In the genomic region with DNA sequence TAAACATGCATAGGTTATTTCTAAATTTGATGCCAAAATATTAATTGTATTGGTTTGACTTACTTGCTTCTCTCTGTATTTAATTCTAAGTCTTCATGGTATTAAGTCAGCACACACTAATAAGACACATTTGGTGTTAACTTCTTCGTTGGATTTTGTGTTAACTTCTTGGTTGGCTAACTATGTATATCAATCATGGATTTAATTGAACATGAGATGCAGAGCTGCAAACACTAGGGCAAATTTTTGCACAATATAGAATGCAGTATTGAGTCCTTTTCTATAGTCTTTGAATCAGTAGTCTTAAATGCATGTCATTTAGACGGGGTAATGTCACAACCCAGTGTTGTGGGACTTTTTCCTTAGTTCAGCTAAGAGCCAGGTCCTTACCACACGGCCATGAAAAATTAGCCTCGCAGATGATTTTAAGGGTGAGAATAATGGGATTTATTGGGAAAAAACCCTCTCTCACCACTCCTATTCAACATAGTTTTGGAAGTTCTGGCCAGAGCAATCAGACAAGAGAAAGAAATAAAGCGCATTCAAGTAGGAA, we compare ENCODE assay signal across 15 cellular contexts.
DNase-seq lines count a peak whose midpoint lies in the region; TF ChIP-seq lines count a peak whose summit lies in the region.
"Had no signal": no experiment of that assay in that cellular context is flagged by ENCODE, and none has a peak within 500 bp of the region (broad histone marks: within the 10 kb centered on the region; RNA-seq: fewer than 3 reads in every experiment).

No MANE protein-coding gene starts in this region.

- POLR2A ChIA-PET in Caco-2 (lab: Charles Lee): no interaction called here

- H3K27me3 ChIP-seq in Caco-2 (replicated peaks; ENCODE audit: control insufficient read depth, insufficient read depth, low read length) (no peaks in the 10 kb centered on the region), HUES48 (ENCODE audit: control insufficient read depth, insufficient read depth, low read length) (no peaks in the 10 kb centered on the region), hepatocyte (no peaks in the 10 kb centered on the region), H7 (ENCODE audit: control insufficient read depth, insufficient read depth, low read length) (no peaks in the 10 kb centered on the region)

- H3K9me3 ChIP-seq in Caco-2 (peaks cover 54% of the 10 kb centered on the region), HUES48 (ENCODE audit: control insufficient read depth, insufficient read depth, low read length) (no peaks in the 10 kb centered on the region), hepatocyte (ENCODE audit: low read depth) (no peaks in the 10 kb centered on the region)
- H3K9me3 ChIP-seq: HAP-1 had no signal

- H3K4me3 ChIP-seq in Caco-2 (ENCODE audit: low read depth, low read length) (no peak overlapping the region), HUES48 (ENCODE audit: low read depth, low read length) (no peak overlapping the region), hepatocyte (no peak overlapping the region), H7 (ENCODE audit: insufficient read depth, low read depth, low read length) (no peak overlapping the region)
- H3K4me3 ChIP-seq: HAP-1 had no signal

- TF ChIP-seq CTCF in Caco-2 (IDR thresholded peaks at IDR 0.05; ENCODE audit: insufficient read depth in 1 of 2, low read depth in 1 of 2, low read length in 1 of 2, severe bottlenecking in 1 of 2, unreplicated experiment in 1 of 2): no peak
- TF ChIP-seq CTCF in hepatocyte (IDR thresholded peaks at IDR 0.05; ENCODE audit: poor library complexity): no peak
- no peak for TF ChIP-seq CTCF in type B pancreatic cell (conservative IDR thresholded peaks at IDR 0.05)

- no peaks in the 10 kb centered on the region for H4K20me1 ChIP-seq in hepatocyte (ENCODE audit: insufficient read depth, poor library complexity, severe bottlenecking)

- no peaks in the 10 kb centered on the region for H3K9me2 ChIP-seq in hepatocyte (replicated peaks; ENCODE audit: insufficient read depth)

- H3K4me2 ChIP-seq in hepatocyte: peak overlapping the region; percentile 21
- H3K4me2 ChIP-seq: KMS-11 had no signal

- H3K36me3 Mint-ChIP-seq in Caco-2 (ENCODE audit: insufficient read depth, unreplicated experiment): no peaks in the 10 kb centered on the region
- H3K36me3 Mint-ChIP-seq in type B pancreatic cell: peaks cover 6% of the 10 kb centered on the region

- H3K4me1 ChIP-seq in Caco-2: peaks cover 23% of the 10 kb centered on the region
- no peaks in the 10 kb centered on the region for H3K4me1 ChIP-seq in HUES48 (ENCODE audit: control insufficient read depth, insufficient read depth, low read length)
- H3K4me1 ChIP-seq in hepatocyte (ENCODE audit: insufficient read depth): peaks cover 12% of the 10 kb centered on the region
- H3K4me1 ChIP-seq: HAP-1 had no signal

- no peak overlapping the region for H3K27ac Mint-ChIP-seq in Caco-2 (ENCODE audit: unreplicated experiment)
- H3K27ac Mint-ChIP-seq in type B pancreatic cell: peak overlapping the region; percentile 43
- H3K27ac Mint-ChIP-seq: CD4-positive, alpha-beta T cell had no signal

- H3K4me3 Mint-ChIP-seq in Caco-2 (ENCODE audit: unreplicated experiment): no peak overlapping the region
- H3K4me3 Mint-ChIP-seq in type B pancreatic cell: no peak overlapping the region
- H3K4me3 Mint-ChIP-seq: CD4-positive, alpha-beta T cell had no signal

- H3K27ac ChIP-seq in HUES48 (ENCODE audit: low read depth, low read length) (peak overlapping the region; percentile 16), hepatocyte (peak overlapping the region; percentile 84)
- H3K27ac ChIP-seq: C4-2B, KMS-11 had no signal

- BruUV-seq in Caco-2 (replicated peaks; lab: Mats Ljungman, UMichigan): TSS peak; percentile 100

- DNase-seq in Caco-2 (no peak), hepatocyte (ENCODE audit: low spot score) (no peak), type B pancreatic cell (ENCODE audit: extremely low spot score, unreplicated experiment) (no peak), H7 (no peak), cortex of kidney (lab: John Stamatoyannopoulos, UW) (no peak), NCI-H187 (lab: John Stamatoyannopoulos, UW) (no peak)
- DNase-seq: AML-193; CD4-positive, alpha-beta T cell; DMS153; DMS79; GDM1 had no signal

- intact Hi-C loops in Caco-2 (cut with micrococcal nuclease; ENCODE audit: unreplicated experiment): loop anchor here (10.0 kb wide), 1 partner anchor 152 kb away; no protein-coding TSS in a partner anchor

- WGBS in hepatocyte (ENCODE audit: low lambda C conversion rate, missing lambda C conversion rate): 94% methylated on average over 5 of the region's 5 CpGs

- no peak overlapping the region for H3K9ac ChIP-seq in HUES48 (ENCODE audit: low read depth, low read length)
- H3K9ac ChIP-seq: KMS-11 had no signal

- H3K36me3 ChIP-seq in Caco-2 (ENCODE audit: control insufficient read depth, insufficient read depth, low read length) (no peaks in the 10 kb centered on the region), HUES48 (ENCODE audit: control insufficient read depth, insufficient read depth, low read length) (no peaks in the 10 kb centered on the region), hepatocyte (replicated peaks; ENCODE audit: insufficient read depth, low read depth) (no peaks in the 10 kb centered on the region), H7 (replicated peaks; ENCODE audit: control insufficient read depth, insufficient read depth, low read length) (no peaks in the 10 kb centered on the region)
- H3K36me3 ChIP-seq: HAP-1 had no signal

- no peak overlapping the region for H2AFZ ChIP-seq in hepatocyte

- CTCF ChIA-PET in Caco-2 (lab: Charles Lee): no interaction called here

- no peaks in the 10 kb centered on the region for H3K79me2 ChIP-seq in hepatocyte

- H3K4me1 Mint-ChIP-seq in Caco-2 (ENCODE audit: low read depth, unreplicated experiment) (no peaks in the 10 kb centered on the region), type B pancreatic cell (ENCODE audit: unreplicated experiment) (peaks cover 18% of the 10 kb centered on the region)

- H3K9me3 Mint-ChIP-seq in Caco-2 (ENCODE audit: unreplicated experiment) (peaks cover 34% of the 10 kb centered on the region), type B pancreatic cell (peaks cover 15% of the 10 kb centered on the region)
- H3K9me3 Mint-ChIP-seq: CD4-positive, alpha-beta T cell had no signal

- no peaks in the 10 kb centered on the region for H3K27me3 Mint-ChIP-seq in Caco-2 (ENCODE audit: insufficient read depth, unreplicated experiment)
- no peaks in the 10 kb centered on the region for H3K27me3 Mint-ChIP-seq in type B pancreatic cell
- H3K27me3 Mint-ChIP-seq: CD4-positive, alpha-beta T cell had no signal
